18 cellular contexts compared by ENCODE assay signal in the genomic region with DNA sequence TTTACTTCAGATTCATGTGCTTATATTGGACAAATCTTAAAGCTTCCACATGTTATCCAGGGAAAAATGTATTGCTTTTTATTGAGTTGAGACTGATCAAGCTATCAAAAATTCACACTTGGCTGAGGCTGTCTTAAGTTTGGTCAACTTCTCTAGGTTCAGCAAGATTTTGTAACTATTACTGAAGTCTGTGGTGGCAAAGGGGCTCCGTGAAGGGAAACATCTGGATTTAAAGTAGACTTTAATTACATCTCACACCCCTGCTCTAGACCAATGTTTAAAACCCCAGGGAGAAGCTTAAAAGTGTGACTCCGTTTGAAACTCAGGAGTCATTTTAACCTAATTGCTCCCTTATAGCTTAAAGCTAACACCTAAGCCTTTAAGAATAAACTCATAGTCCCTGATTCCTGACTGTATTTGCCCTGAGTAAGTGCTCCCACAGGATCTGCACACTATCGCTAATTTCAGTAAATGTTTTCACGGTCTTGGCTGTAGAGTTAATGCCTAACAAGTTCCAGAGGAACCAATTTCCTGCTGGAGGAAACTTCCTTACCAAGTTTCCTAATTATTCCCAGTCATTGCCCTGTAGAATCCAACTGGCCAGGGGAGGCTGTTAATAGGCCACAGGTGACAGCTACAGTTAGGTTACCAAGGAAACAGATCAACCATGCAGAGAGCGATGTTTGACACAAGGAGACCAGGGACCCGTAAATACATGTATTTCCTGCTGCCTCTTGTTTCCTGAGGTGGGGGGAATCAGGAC. TPM values are rescaled to one million over a fixed set of nuclear protein-coding genes. Genes with fewer than 3 reads are reported as not detected.
DNase-seq lines count a peak whose midpoint lies in the region; ATAC-seq and TF ChIP-seq lines count a peak whose summit lies in the region.
"Had no signal": no experiment of that assay in that cellular context is flagged by ENCODE, and none has a peak within 500 bp of the region (broad histone marks: within the 10 kb centered on the region; RNA-seq: fewer than 3 reads in every experiment).

No MANE protein-coding gene starts in this region.

- H3K27ac Mint-ChIP-seq in CD4-positive, alpha-beta T cell: no peak overlapping the region
- H3K27ac Mint-ChIP-seq: activated CD4-positive, alpha-beta T cell treated with anti-CD3 and anti-CD28 coated beads for 36 hours had no signal

- POLR2A ChIA-PET in CD4-positive, alpha-beta T cell (lab: Charles Lee): no interaction called here

- H3K36me3 ChIP-seq in ACC112 (ENCODE audit: insufficient read depth, low read length): no peaks in the 10 kb centered on the region
- H3K36me3 ChIP-seq: HAP-1, ovary had no signal

- peak overlapping the region; percentile 96 for H2AFZ ChIP-seq in ACC112 (ENCODE audit: low read length, unreplicated experiment)

- no peaks in the 10 kb centered on the region for H3K36me3 Mint-ChIP-seq in CD4-positive, alpha-beta T cell (ENCODE audit: low read depth)

- no peaks in the 10 kb centered on the region for H3K27me3 ChIP-seq in ACC112 (ENCODE audit: insufficient read depth, low read length)
- no peaks in the 10 kb centered on the region for H3K27me3 ChIP-seq in CD4-positive, alpha-beta T cell (ENCODE audit: control insufficient read depth, insufficient read depth, low read length)
- H3K27me3 ChIP-seq: ovary had no signal

- peak; percentile 27 for DNase-seq in LHCN-M2 (ENCODE audit: low read depth)
- DNase-seq in fibroblast of the aortic adventitia (ENCODE audit: low read depth): peak; percentile 37
- DNase-seq in activated CD4-positive, alpha-beta T cell treated with anti-CD3 and anti-CD28 coated beads for 4 hours: no peak
- no peak for DNase-seq in CD4-positive, alpha-beta T cell
- DNase-seq in caudate nucleus (lab: John Stamatoyannopoulos, UW): no peak
- DNase-seq: activated CD4-positive, alpha-beta T cell treated with anti-CD3 and anti-CD28 coated beads for 36 hours; activated effector memory CD4-positive, alpha-beta T cell treated with Interleukin-2 at 50 U/mL for 16 hours; left cardiac atrium; NCI-H524; ovary had no signal

- H3K9me3 ChIP-seq in CD4-positive, alpha-beta T cell (ENCODE audit: control insufficient read depth, low read length): no peaks in the 10 kb centered on the region
- H3K9me3 ChIP-seq: HAP-1, ovary had no signal

- H3K27me3 Mint-ChIP-seq in CD4-positive, alpha-beta T cell: peaks cover 4% of the 10 kb centered on the region

- no peaks in the 10 kb centered on the region for H3K79me2 ChIP-seq in ACC112 (ENCODE audit: control insufficient read depth, insufficient read depth, low read length, unreplicated experiment)

- H3K27ac ChIP-seq in ACC112 (ENCODE audit: low read depth, low read length): no peak overlapping the region
- no peak overlapping the region for H3K27ac ChIP-seq in CD4-positive, alpha-beta T cell (ENCODE audit: low read depth, low read length)
- no peak overlapping the region for H3K27ac ChIP-seq in caudate nucleus (ENCODE audit: low read depth, low read length)
- H3K27ac ChIP-seq: ovary had no signal

- H3K4me1 Mint-ChIP-seq in CD4-positive, alpha-beta T cell (ENCODE audit: low read depth): peaks cover 7% of the 10 kb centered on the region

- ATAC-seq in GM19438 (IDR thresholded peaks at IDR 0.05; ENCODE audit: low read depth, unreplicated experiment) (peak; percentile 44), GM19324 (IDR thresholded peaks at IDR 0.05; ENCODE audit: low FRiP score, unreplicated experiment) (no peak)
- no peak for ATAC-seq in CD4-positive, alpha-beta T cell (ENCODE audit: poor library complexity)
- ATAC-seq: activated CD4-positive, alpha-beta T cell treated with anti-CD3 and anti-CD28 coated beads for 36 hours; left cardiac atrium had no signal

- CTCF ChIA-PET in CD4-positive, alpha-beta T cell (lab: Charles Lee): interaction anchor here (1.4 kb wide), 1 partner anchor 96 kb away, joined by 4 read pairs; a partner anchor contains a TSS

- no peak for TF ChIP-seq CTCF in fibroblast of the aortic adventitia (IDR thresholded peaks at IDR 0.05; ENCODE audit: insufficient read depth, low read length)
- no peak for TF ChIP-seq CTCF in CD4-positive, alpha-beta T cell (IDR thresholded peaks at IDR 0.05)

- no peak overlapping the region for H3K4me3 Mint-ChIP-seq in CD4-positive, alpha-beta T cell
- H3K4me3 Mint-ChIP-seq: activated CD4-positive, alpha-beta T cell treated with anti-CD3 and anti-CD28 coated beads for 36 hours; central memory CD8-positive, alpha-beta T cell had no signal

- H3K4me3 ChIP-seq in ACC112 (ENCODE audit: low read depth, low read length) (peak overlapping the region; percentile 68), fibroblast of the aortic adventitia (ENCODE audit: low read depth, low read length) (no peak overlapping the region)
- H3K4me3 ChIP-seq: HAP-1, ovary had no signal

- H3K9me3 Mint-ChIP-seq in CD4-positive, alpha-beta T cell: no peaks in the 10 kb centered on the region
- H3K9me3 Mint-ChIP-seq: central memory CD8-positive, alpha-beta T cell had no signal

- peaks cover 31% of the 10 kb centered on the region for H3K4me1 ChIP-seq in ACC112 (ENCODE audit: control insufficient read depth, insufficient read depth, low read length, unreplicated experiment)
- H3K4me1 ChIP-seq: HAP-1 had no signal

- intact Hi-C loops in CD4-positive, alpha-beta T cell (cut with DNase I, micrococcal nuclease): no loop called here

RNA-seq across cellular contexts. Expression of a gene that starts 40.5 kb away (rescaled TPM):
- total RNA-seq in LHCN-M2 (2014; rRNA removed): not detected in 2 replicates
- 0.32 TPM for polyA plus RNA-seq in LHCN-M2 (2012)
- total RNA-seq in fibroblast of the aortic adventitia (ENCODE audit: low replicate concordance): 0.18 TPM in 1 of 2 replicates, not detected in the other
- total RNA-seq in CD4-positive, alpha-beta T cell: not detected
- total RNA-seq: activated CD4-positive, alpha-beta T cell treated with anti-CD3 and anti-CD28 coated beads for 36 hours; left cardiac atrium; ovary; subcutaneous adipose tissue had no signal
- polyA plus RNA-seq: ovary had no signal

RNA-seq across cellular contexts. Expression of a gene that starts 50.9 kb away (rescaled TPM):
- total RNA-seq in LHCN-M2 (2014; rRNA removed): not detected in 2 replicates
- 0.12 TPM for polyA plus RNA-seq in LHCN-M2 (2012)
- total RNA-seq in fibroblast of the aortic adventitia (ENCODE audit: low replicate concordance): 0.09 TPM in 1 of 2 replicates, not detected in the other
- not detected for total RNA-seq in CD4-positive, alpha-beta T cell
- total RNA-seq: activated CD4-positive, alpha-beta T cell treated with anti-CD3 and anti-CD28 coated beads for 36 hours; left cardiac atrium; ovary; subcutaneous adipose tissue had no signal
- polyA plus RNA-seq: ovary had no signal

RNA-seq across cellular contexts. Expression of a gene that starts 60.0 kb away (rescaled TPM):
- total RNA-seq in LHCN-M2 (2014; rRNA removed) (not detected in 2 replicates), fibroblast of the aortic adventitia (ENCODE audit: low replicate concordance) (not detected in 2 replicates)
- polyA plus RNA-seq in LHCN-M2 (2012): not detected
- total RNA-seq in CD4-positive, alpha-beta T cell: not detected
- total RNA-seq: activated CD4-positive, alpha-beta T cell treated with anti-CD3 and anti-CD28 coated beads for 36 hours; fibroblast of villous mesenchyme; left cardiac atrium; subcutaneous adipose tissue had no signal
- polyA plus RNA-seq: AG04450, ovary had no signal

Comparison
In these comparisons a context has a peak if more than half of its experiments do, and no peak if none do; other contexts are left out.
1. DNase-seq: peak in LHCN-M2 (single experiment) and fibroblast of the aortic adventitia (single experiment); none in activated CD4-positive, alpha-beta T cell treated with anti-CD3 and anti-CD28 coated beads for 4 hours (0 of 2), CD4-positive, alpha-beta T cell (0 of 10) and caudate nucleus (0 of 61).